ENCODE assay signal across 11 cellular contexts in the genomic region with DNA sequence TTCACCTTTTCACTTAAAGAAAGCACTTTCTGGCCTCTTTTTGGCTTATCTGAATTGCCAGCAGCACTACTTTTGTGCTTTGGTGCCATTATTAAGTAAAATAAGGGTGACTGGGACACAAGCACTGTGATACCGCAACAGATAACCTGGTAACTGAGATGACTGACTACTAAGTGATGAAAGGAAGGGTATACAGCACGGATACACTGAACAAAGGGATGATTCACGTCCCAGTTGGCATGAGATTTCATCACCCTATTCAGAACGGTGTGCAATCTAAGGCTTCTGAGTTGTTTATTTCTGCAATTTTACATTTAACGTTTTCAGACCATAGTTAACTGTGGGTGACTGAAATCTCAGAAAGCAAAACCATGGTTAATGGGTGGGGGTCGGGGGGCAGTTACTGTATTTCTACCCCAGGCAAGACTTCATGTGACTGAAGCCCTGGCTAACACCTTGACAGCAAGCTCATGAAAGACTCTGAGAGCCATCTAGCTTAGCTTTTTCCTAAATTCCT.
A peak's percentile ranks its signal among the peaks of the same experiment; 100 is the strongest.
DNase-seq lines count a peak whose midpoint lies in the region; TF ChIP-seq lines count a peak whose summit lies in the region.
"Had no signal": no experiment of that assay in that cellular context is flagged by ENCODE, and none has a peak within 500 bp of the region (broad histone marks: within the 10 kb centered on the region; RNA-seq: fewer than 3 reads in every experiment).

No MANE protein-coding gene starts in this region.

- H3K18ac ChIP-seq in mesenchymal stem cell (ENCODE audit: low read depth in 1 of 2, low read length in 2 of 2) = no peak overlapping the region

- H2AFZ ChIP-seq in mammary epithelial cell (ENCODE audit: low read depth, low read length) (peak overlapping the region; percentile 84), mesenchymal stem cell (ENCODE audit: low read depth, low read length) (no peak overlapping the region)

- H3K4ac ChIP-seq in mesenchymal stem cell (ENCODE audit: low read depth in 1 of 2, low read length in 2 of 2) = peak overlapping the region in 1 of 2 experiments; percentile 61

- H2BK12ac ChIP-seq in mesenchymal stem cell (ENCODE audit: low read length in 2 of 2) = no peak overlapping the region

- no peak overlapping the region for H4K91ac ChIP-seq in mesenchymal stem cell (ENCODE audit: low read length)

- TSS peak; percentile 98 for BruUV-seq in mammary epithelial cell (replicated peaks; lab: Mats Ljungman, UMichigan)

- no peak overlapping the region for H2BK120ac ChIP-seq in mesenchymal stem cell (ENCODE audit: low read depth, low read length)

- in situ Hi-C loops in mammary epithelial cell (cut with MboI; ENCODE audit: low sequenced_read_pairs in 2 of 2) = no loop called here

- H3K27me3 ChIP-seq in mammary epithelial cell (ENCODE audit: insufficient read depth, low read length) (no peaks in the 10 kb centered on the region), mesenchymal stem cell (ENCODE audit: control insufficient read depth in 1 of 2, insufficient read depth in 1 of 2, low read length in 2 of 2) (no peaks in the 10 kb centered on the region)

- peak overlapping the region; percentile 62 for H3K9ac ChIP-seq in mammary epithelial cell (ENCODE audit: insufficient read depth, low read length)
- peak overlapping the region; percentile 32 for H3K9ac ChIP-seq in mesenchymal stem cell (ENCODE audit: low read length)

- H3K14ac ChIP-seq in mesenchymal stem cell (ENCODE audit: low read length in 2 of 2) = no peak overlapping the region

- H2BK15ac ChIP-seq in mesenchymal stem cell (ENCODE audit: low read depth, poor library complexity, severe bottlenecking) = no peak overlapping the region

- H3K36me3 ChIP-seq in mammary epithelial cell (ENCODE audit: insufficient read depth, low read length) = no peaks in the 10 kb centered on the region
- H3K36me3 ChIP-seq in mesenchymal stem cell (ENCODE audit: control insufficient read depth in 1 of 2, insufficient read depth in 2 of 2, low read depth in 1 of 2, low read length in 2 of 2) = no peaks in the 10 kb centered on the region

- CTCF ChIA-PET in mammary epithelial cell (lab: Charles Lee; ENCODE audit: low non-redundant PET) = no interaction called here

- H3K9me3 ChIP-seq in mammary epithelial cell (replicated peaks; ENCODE audit: insufficient read depth, low read length) (no peaks in the 10 kb centered on the region), mesenchymal stem cell (ENCODE audit: control insufficient read depth, low read length) (peaks cover 5% of the 10 kb centered on the region)

- dilution Hi-C loops in mammary epithelial cell (cut with HindIII; ENCODE audit: low sequenced_read_pairs) = no loop called here

- no peaks in the 10 kb centered on the region for H4K20me1 ChIP-seq in mammary epithelial cell (ENCODE audit: insufficient read depth, low read length)

- H3K4me2 ChIP-seq in mammary epithelial cell (ENCODE audit: insufficient read depth, low read depth, low read length) (peak overlapping the region; percentile 53), mesenchymal stem cell (ENCODE audit: low read length, poor library complexity, severe bottlenecking) (no peak overlapping the region)

- H3K79me1 ChIP-seq in mesenchymal stem cell (replicated peaks; ENCODE audit: low read length, poor library complexity, severe bottlenecking) = no peaks in the 10 kb centered on the region

- intact Hi-C loops in mammary epithelial cell (cut with micrococcal nuclease) = no loop called here
- intact Hi-C loops in head of caudate nucleus (cut with DNase I) = no loop called here

- no peak overlapping the region for H2BK5ac ChIP-seq in mesenchymal stem cell (ENCODE audit: low read depth, low read length, poor library complexity, severe bottlenecking)

- no peak overlapping the region for H3K4me3 ChIP-seq in mammary epithelial cell (replicated peaks in 1 of 3; ENCODE audit: insufficient read depth in 1 of 3, low read depth in 2 of 3, low read length in 3 of 3)
- H3K4me3 ChIP-seq in mesenchymal stem cell (ENCODE audit: insufficient read depth in 1 of 2, low read depth in 1 of 2, low read length in 2 of 2) = no peak overlapping the region

- 5% methylated on average over 6 of the region's 6 CpGs for WGBS in mammary epithelial cell (ENCODE audit: low coverage, missing lambda C conversion rate)
- WGBS in mesenchymal stem cell = 72% methylated on average over 6 of the region's 6 CpGs

- H3K4me1 ChIP-seq in mammary epithelial cell (ENCODE audit: insufficient read depth, low read length) (peaks cover 18% of the 10 kb centered on the region), mesenchymal stem cell (ENCODE audit: control insufficient read depth, insufficient read depth, low read depth, low read length) (no peaks in the 10 kb centered on the region)

- H4K8ac ChIP-seq in mesenchymal stem cell (ENCODE audit: low read length) = no peak overlapping the region

- no peak overlapping the region for H3K23ac ChIP-seq in mesenchymal stem cell (ENCODE audit: low read length in 2 of 2)

- TF ChIP-seq CTCF in mammary epithelial cell (conservative IDR thresholded peaks at IDR 0.05 in 1 of 2, IDR thresholded peaks at IDR 0.05 in 1 of 2; ENCODE audit: extremely low read depth in 1 of 2, insufficient read depth in 1 of 2, low read depth in 1 of 2, low read length in 2 of 2) = no peak

- no peak overlapping the region for H2AK5ac ChIP-seq in mesenchymal stem cell (ENCODE audit: low read length, severe bottlenecking)

- H3K27ac ChIP-seq in mammary epithelial cell (ENCODE audit: insufficient read depth, low read depth, low read length) (peak overlapping the region; percentile 84), mesenchymal stem cell (ENCODE audit: low read length, poor library complexity, severe bottlenecking) (no peak overlapping the region)

- peak; percentile 58 for DNase-seq in HCEC 1CT
- DNase-seq in NOMO-1 (lab: John Stamatoyannopoulos, UW; ENCODE audit: unreplicated experiment in 2 of 2) = peak; percentile 9 to 38
- DNase-seq in mammary epithelial cell = peak; percentile 86
- peak; percentile 41 for DNase-seq in mesenchymal stem cell
- no peak for DNase-seq in SKM-1 (lab: John Stamatoyannopoulos, UW; ENCODE audit: unreplicated experiment)
- no peak for DNase-seq in head of caudate nucleus
- DNase-seq in NCI-H1048 (lab: John Stamatoyannopoulos, UW) = no peak
- no peak for DNase-seq in NCI-H2081 (lab: John Stamatoyannopoulos, UW)
- DNase-seq: activated CD4-positive, alpha-beta T cell treated with anti-CD3 and anti-CD28 coated beads for 36 hours; DND-41; stimulated activated CD4-positive, alpha-beta T cell treated with anti-CD3 and anti-CD28 coated beads, Interleukin-1b, Interleukin-23, amount 100 ng/mL, for 48 hours had no signal

- H3K79me2 ChIP-seq in mammary epithelial cell (ENCODE audit: insufficient read depth, low read length) = no peaks in the 10 kb centered on the region

Comparison
In these comparisons a context has a peak if more than half of its experiments do, and no peak if none do; other contexts are left out.
1. DNase-seq: peak in HCEC 1CT (single experiment), NOMO-1 (2 of 2), mammary epithelial cell (single experiment) and mesenchymal stem cell (single experiment); none in SKM-1 (single experiment), head of caudate nucleus (0 of 42), NCI-H1048 (single experiment) and NCI-H2081 (0 of 2).